Comparison of ENCODE assay signal across 26 cellular contexts in the genomic region with DNA sequence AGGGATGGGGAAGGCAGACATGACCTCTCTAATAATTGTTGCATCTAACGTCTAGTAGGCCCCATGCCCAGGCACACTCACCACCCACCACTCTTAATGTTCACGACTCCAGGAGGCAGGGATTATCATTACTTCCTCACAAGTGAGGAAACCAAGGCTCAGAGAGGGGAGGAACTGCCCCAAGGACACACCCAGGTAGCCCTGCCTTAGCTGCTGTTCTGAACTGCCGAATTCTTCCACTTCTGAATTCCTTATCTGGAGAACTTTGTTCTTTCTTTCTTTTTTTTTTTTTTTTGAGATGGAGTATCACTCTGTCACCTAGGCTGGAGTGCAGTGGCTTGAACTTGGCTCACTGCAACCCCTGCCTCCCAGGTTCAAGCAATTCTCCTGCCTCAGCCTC. TPM values are rescaled to one million over a fixed set of nuclear protein-coding genes. Genes with fewer than 3 reads are reported as not detected.
DNase-seq lines count a peak whose midpoint lies in the region; ATAC-seq, FAIRE-seq and TF ChIP-seq lines count a peak whose summit lies in the region.
"Had no signal": no experiment of that assay in that cellular context is flagged by ENCODE, and none has a peak within 500 bp of the region (broad histone marks: within the 10 kb centered on the region; RNA-seq: fewer than 3 reads in every experiment).

No MANE protein-coding gene starts in this region.

- no peak for FAIRE-seq in HepG2 (lab: Jason Lieb, UNC)
- FAIRE-seq: GM12891, RCC 7860 had no signal

- H3K36me3 ChIP-seq in HepG2 (replicated peaks in 1 of 2; ENCODE audit: control insufficient read depth in 1 of 2, insufficient read depth in 2 of 2, low read length in 2 of 2), result no peaks in the 10 kb centered on the region; a peak in 1 of 5 replicates
- H3K36me3 ChIP-seq in neural progenitor cell, result no peaks in the 10 kb centered on the region
- no peaks in the 10 kb centered on the region for H3K36me3 ChIP-seq in right atrium auricular region
- H3K36me3 ChIP-seq in vagina, result no peaks in the 10 kb centered on the region
- H3K36me3 ChIP-seq: BLaER1, SJCRH30 had no signal

- WGBS in HepG2 (ENCODE audit: low lambda C conversion rate), result 89% methylated on average over 3 of the region's 3 CpGs

- ATAC-seq in HepG2, result no peak
- ATAC-seq: CD8-positive, alpha-beta T cell had no signal

- TF ChIP-seq CTCF in chondrocyte (IDR thresholded peaks at IDR 0.05), result no peak
- TF ChIP-seq CTCF in HepG2 (CRISPR knock-in tag; IDR thresholded peaks at IDR 0.05), result no peak
- no peak for TF ChIP-seq CTCF in neural progenitor cell (IDR thresholded peaks at IDR 0.05)
- no peak for TF ChIP-seq CTCF in right atrium auricular region (IDR thresholded peaks at IDR 0.05)
- no peak for TF ChIP-seq CTCF in vagina (IDR thresholded peaks at IDR 0.05)

- BruUV-seq in HepG2 (replicated peaks; lab: Mats Ljungman, UMichigan), result no TSS peak

- H3K36me3 Mint-ChIP-seq in chondrocyte (ENCODE audit: low read depth), result peaks cover 2% of the 10 kb centered on the region
- no peaks in the 10 kb centered on the region for H3K36me3 Mint-ChIP-seq in neural progenitor cell
- H3K36me3 Mint-ChIP-seq: CD8-positive, alpha-beta T cell had no signal

- H2AFZ ChIP-seq in HepG2 (ENCODE audit: low read length), result no peak overlapping the region
- H2AFZ ChIP-seq in neural progenitor cell (replicated peaks), result no peak overlapping the region

- peak overlapping the region; percentile 95 for H3K27ac ChIP-seq in HepG2 (ENCODE audit: extremely low read length, insufficient read depth, low read length)
- no peak overlapping the region for H3K27ac ChIP-seq in neural progenitor cell
- H3K27ac ChIP-seq in right atrium auricular region, result no peak overlapping the region
- H3K27ac ChIP-seq in vagina, result no peak overlapping the region
- H3K27ac ChIP-seq: BLaER1, HL-60, KMS-11, SJCRH30 had no signal

- intact Hi-C loops in HepG2 (cut with micrococcal nuclease; ENCODE audit: unreplicated experiment) (loop anchor here (1.0 to 2.0 kb wide), 2 partner anchors 11 to 37 kb away; no protein-coding TSS in a partner anchor), vagina (cut with DNase I) (no loop called here)

- H3K4me3 Mint-ChIP-seq in chondrocyte (ENCODE audit: unreplicated experiment), result no peak overlapping the region
- no peak overlapping the region for H3K4me3 Mint-ChIP-seq in neural progenitor cell
- H3K4me3 Mint-ChIP-seq: CD8-positive, alpha-beta T cell; HFFc6 had no signal

- H3K4me2 ChIP-seq in HepG2 (ENCODE audit: low read depth, low read length) (no peak overlapping the region), neural progenitor cell (no peak overlapping the region)
- H3K4me2 ChIP-seq: KMS-11 had no signal

- no peaks in the 10 kb centered on the region for H4K20me1 ChIP-seq in HepG2 (ENCODE audit: insufficient read depth, low read length)
- H4K20me1 ChIP-seq in neural progenitor cell (ENCODE audit: low read depth), result no peaks in the 10 kb centered on the region
- H4K20me1 ChIP-seq: BLaER1 had no signal

- no peak for TF ChIP-seq RAD21 in HepG2 (CRISPR knock-in tag; IDR thresholded peaks at IDR 0.05)

- peaks cover 97% of the 10 kb centered on the region for H3K4me1 ChIP-seq in HepG2 (ENCODE audit: insufficient read depth, low read length)
- peaks cover 4% of the 10 kb centered on the region for H3K4me1 ChIP-seq in neural progenitor cell
- H3K4me1 ChIP-seq in right atrium auricular region, result peaks cover 0 to 7% of the 10 kb centered on the region in 2 donors
- H3K4me1 ChIP-seq in vagina, result no peaks in the 10 kb centered on the region

- H3K9me3 ChIP-seq in HepG2 (ENCODE audit: low read length), result no peaks in the 10 kb centered on the region
- no peaks in the 10 kb centered on the region for H3K9me3 ChIP-seq in neural progenitor cell (ENCODE audit: low read depth)
- no peaks in the 10 kb centered on the region for H3K9me3 ChIP-seq in right atrium auricular region
- H3K9me3 ChIP-seq in vagina, result no peaks in the 10 kb centered on the region
- H3K9me3 ChIP-seq: BLaER1, SJCRH30 had no signal

- CTCF ChIA-PET in HepG2 (lab: Yijun Ruan, JAX; ENCODE audit: low intra/inter-chr PET ratio, low total read pairs), result interaction anchor here (1.0 kb wide), 1 partner anchor 11 kb away, joined by 3 read pairs; no protein-coding TSS in a partner anchor
- CTCF ChIA-PET in HEK293T (lab: Yijun Ruan, JAX), result no interaction called here

- H3F3A ChIP-seq in neural progenitor cell (ENCODE audit: low read depth), result no peaks in the 10 kb centered on the region

- POLR2A ChIA-PET in HepG2 (lab: Yijun Ruan, JAX) (interaction anchor here (1.0 to 6.8 kb wide), 6 partner anchors 8 to 36 kb away, joined by 4 to 174 read pairs (median 26); a partner anchor contains a TSS), HEK293T (lab: Yijun Ruan, JAX) (no interaction called here)

- H3K27me3 ChIP-seq in HepG2 (ENCODE audit: control insufficient read depth in 1 of 2, insufficient read depth in 2 of 2, low read length in 2 of 2) (no peaks in the 10 kb centered on the region), neural progenitor cell (no peaks in the 10 kb centered on the region), right atrium auricular region (no peaks in the 10 kb centered on the region), vagina (no peaks in the 10 kb centered on the region)
- H3K27me3 ChIP-seq: BLaER1, SJCRH30 had no signal

- H3K27ac Mint-ChIP-seq in chondrocyte (ENCODE audit: unreplicated experiment), result no peak overlapping the region
- peak overlapping the region; percentile 46 for H3K27ac Mint-ChIP-seq in neural progenitor cell
- H3K27ac Mint-ChIP-seq: CD8-positive, alpha-beta T cell; HFFc6 had no signal

- no peak overlapping the region for H3K4me3 ChIP-seq in HepG2 (replicated peaks in 1 of 3; ENCODE audit: insufficient read depth in 1 of 3, low read depth in 2 of 3, low read length in 3 of 3)
- H3K4me3 ChIP-seq in neural progenitor cell, result no peak overlapping the region
- no peak overlapping the region for H3K4me3 ChIP-seq in right atrium auricular region
- H3K4me3 ChIP-seq in vagina, result no peak overlapping the region
- H3K4me3 ChIP-seq: BLaER1, SJCRH30 had no signal

- TF ChIP-seq EP300 in HepG2 (IDR thresholded peaks at IDR 0.05; ENCODE audit: low read depth in 2 of 2, low read length in 2 of 2) (no peak), HepG2 (CRISPR knock-in tag; IDR thresholded peaks at IDR 0.05; ENCODE audit: borderline replicate concordance) (no peak)

- H3K9ac ChIP-seq in HepG2 (ENCODE audit: insufficient read depth, low read depth, low read length) (peak overlapping the region; percentile 33; the same call in 1 of the 2 replicates), neural progenitor cell (no peak overlapping the region)
- H3K9ac ChIP-seq: BLaER1, KMS-11 had no signal

- TF ChIP-seq POLR2A in HepG2 (IDR thresholded peaks at IDR 0.05; ENCODE audit: insufficient read depth in 1 of 2, low read depth in 2 of 2, low read length in 2 of 2) (no peak), vagina (IDR thresholded peaks at IDR 0.05) (no peak)

- peaks cover 16% of the 10 kb centered on the region for H3K27me3 Mint-ChIP-seq in chondrocyte (ENCODE audit: low read depth)
- peaks cover 3% of the 10 kb centered on the region for H3K27me3 Mint-ChIP-seq in neural progenitor cell (ENCODE audit: insufficient read depth, low read depth)

- no peaks in the 10 kb centered on the region for H3K4me1 Mint-ChIP-seq in chondrocyte (ENCODE audit: low read depth)
- peaks cover 7% of the 10 kb centered on the region for H3K4me1 Mint-ChIP-seq in neural progenitor cell

- DNase-seq in chondrocyte (ENCODE audit: low spot score) (peak; percentile 2), HepG2 (ENCODE audit: low spot score) (no peak), neural progenitor cell (ENCODE audit: low spot score) (no peak), KBM-7 (no peak), right atrium auricular region (ENCODE audit: low spot score) (no peak), vagina (ENCODE audit: extremely low spot score in 2 of 2) (no peak), HEK293T (ENCODE audit: extremely low spot score) (no peak)
- DNase-seq: ACHN; Calu3; CD8-positive, alpha-beta T cell; DMS153; HFFc6; MV-4-11; NCI-H1105 treated with DMSO at 0.1 percent for 48 hours; NCI-H2029 treated with DMSO at 0.1 percent for 48 hours; NCI-H345; NCI-H524 treated with DMSO at 0.1 percent for 48 hours; NCI-H82; SJCRH30 had no signal

- no peaks in the 10 kb centered on the region for H3K79me2 ChIP-seq in HepG2 (ENCODE audit: insufficient read depth, low read length)
- no peaks in the 10 kb centered on the region for H3K79me2 ChIP-seq in neural progenitor cell (ENCODE audit: low read depth)

- H3K9me3 Mint-ChIP-seq in chondrocyte (ENCODE audit: low read depth), result no peaks in the 10 kb centered on the region
- no peaks in the 10 kb centered on the region for H3K9me3 Mint-ChIP-seq in neural progenitor cell
- H3K9me3 Mint-ChIP-seq: CD8-positive, alpha-beta T cell; HFFc6 had no signal

- in situ Hi-C loops in HepG2 (cut with HindIII; ENCODE audit: extremely low pct_ligation_motif_present, low pct_unique_long_range_greater_than_20kb), result no loop called here
- in situ Hi-C loops in KBM-7 (cut with MboI; ENCODE audit: low pct_unique_long_range_greater_than_20kb, low sequenced_read_pairs), result no loop called here

RNA-seq across cellular contexts. Expression of a gene that starts 16.7 kb away (rescaled TPM):
- 6.0 to 19.5 TPM (median 19.2 TPM) in 3 replicates for total RNA-seq in chondrocyte
- total RNA-seq in HepG2 (2016; rRNA removed; fragmentation: Illumina TruSeq; extraction: Trizol), result 7.6 and 15.3 TPM in 2 replicates
- 3.0 and 3.2 TPM in 2 replicates for total RNA-seq in HepG2 (2016; cell fraction: cytosol; rRNA removed; fragmentation: Illumina TruSeq; extraction: Trizol; ENCODE audit: low read depth)
- 6.7 and 16.4 TPM in 2 replicates for total RNA-seq in HepG2 (2016; cell fraction: insoluble cytoplasmic fraction; rRNA removed; fragmentation: Illumina TruSeq; extraction: Trizol)
- 6.2 TPM in 2 replicates for total RNA-seq in HepG2 (2016; cell fraction: membrane; rRNA removed; fragmentation: Illumina TruSeq; extraction: Trizol)
- 24.2 and 24.5 TPM in 2 replicates for total RNA-seq in HepG2 (2016; cell fraction: nucleus; rRNA removed; fragmentation: Illumina TruSeq; extraction: Trizol)
- polyA plus RNA-seq in HepG2 (2011; rRNA removed), result 19.8 and 29.6 TPM in 2 replicates
- polyA plus RNA-seq in HepG2 (2011; cell fraction: cytosol; rRNA removed), result 15.0 and 15.3 TPM in 2 replicates
- 80.8 and 94.5 TPM in 2 replicates for polyA plus RNA-seq in HepG2 (2011; cell fraction: nucleus; rRNA removed)
- polyA plus RNA-seq in HepG2 (2012), result 21.7 and 35.0 TPM in 2 replicates
- 0.64 and 1.2 TPM in 2 replicates for polyA plus RNA-seq in HepG2 (2016; cell fraction: cytosol; fragmentation: Illumina TruSeq; extraction: Trizol; ENCODE audit: low read depth)
- 4.1 and 5.6 TPM in 2 replicates for polyA plus RNA-seq in HepG2 (2016; cell fraction: insoluble cytoplasmic fraction; fragmentation: Illumina TruSeq; extraction: Trizol; ENCODE audit: low read depth)
- 2.4 and 2.9 TPM in 2 replicates for polyA plus RNA-seq in HepG2 (2016; cell fraction: membrane; fragmentation: Illumina TruSeq; extraction: Trizol; ENCODE audit: low read depth)
- 31.9 and 32.0 TPM in 2 replicates for polyA plus RNA-seq in HepG2 (2016; cell fraction: nucleus; fragmentation: Illumina TruSeq; extraction: Trizol; ENCODE audit: insufficient read depth, low read depth)
- 0.09 and 55.4 TPM in 2 replicates for polyA minus RNA-seq in HepG2 (2011; rRNA and poly(A)+ RNA removed; ENCODE audit: low replicate concordance)
- polyA minus RNA-seq in HepG2 (2011; cell fraction: cytosol; rRNA and poly(A)+ RNA removed), result 11.1 and 12.3 TPM in 2 replicates
- polyA minus RNA-seq in HepG2 (2011; cell fraction: nucleus; rRNA and poly(A)+ RNA removed), result 33.2 and 42.0 TPM in 2 replicates
- total RNA-seq in neural progenitor cell (ENCODE audit: low replicate concordance), result 0.07 and 0.12 TPM in 2 replicates
- total RNA-seq in right atrium auricular region, result 10 to 100 TPM in 1 of 2 donors, 1 to 10 TPM in 1; 9.5 to 24.6 TPM
- total RNA-seq in vagina, result 55.5 TPM
- total RNA-seq: CD8-positive, alpha-beta T cell; G401; HFFc6; HT1080 had no signal
